Comparison of ENCODE assay signal across 10 cellular contexts in genomic region chr5:149486726-149487635, GRCh38.
DNase-seq lines count a peak whose midpoint lies in the region; TF ChIP-seq lines count a peak whose summit lies in the region.
"Had no signal": no experiment of that assay in that cellular context is flagged by ENCODE, and none has a peak within 500 bp of the region (broad histone marks: within the 10 kb centered on the region; RNA-seq: fewer than 3 reads in every experiment).

No MANE protein-coding gene starts in this region.

- TF ChIP-seq CTCF in Calu3 (IDR thresholded peaks at IDR 0.05; ENCODE audit: unreplicated experiment) (no peak), fibroblast of mammary gland (conservative IDR thresholded peaks at IDR 0.05; ENCODE audit: control insufficient read depth, insufficient read depth, low read depth, low read length) (no peak), parathyroid adenoma (IDR thresholded peaks at IDR 0.05) (no peak), GM20000 (IDR thresholded peaks at IDR 0.05; ENCODE audit: extremely low read depth, missing control alignments) (no peak)

- CTCF ChIA-PET in Calu3 (lab: Charles Lee), result interaction anchor here (0.8 to 2.1 kb wide), 13 partner anchors 10 to 75 kb away, joined by 3 to 7 read pairs (median 4); no protein-coding TSS in a partner anchor

- H3K27me3 ChIP-seq in SJSA1 (replicated peaks) (no peaks in the 10 kb centered on the region), parathyroid adenoma (ENCODE audit: control insufficient read depth, insufficient read depth, low read length) (no peaks in the 10 kb centered on the region)

- H3K4me3 ChIP-seq in SJSA1 (no peak overlapping the region), fibroblast of mammary gland (ENCODE audit: control insufficient read depth, low read depth, low read length) (no peak overlapping the region), parathyroid adenoma (ENCODE audit: low read depth, low read length) (no peak overlapping the region)

- peak overlapping the region; percentile 26 for H2AFZ ChIP-seq in parathyroid adenoma

- no peaks in the 10 kb centered on the region for H3K27me3 Mint-ChIP-seq in Calu3 (ENCODE audit: unreplicated experiment)

- peak overlapping the region; percentile 39 for H3K4me2 ChIP-seq in parathyroid adenoma (ENCODE audit: low read length)

- H3K4me1 ChIP-seq in SJSA1 (replicated peaks), result peaks cover 54% of the 10 kb centered on the region
- peaks cover 24% of the 10 kb centered on the region for H3K4me1 ChIP-seq in parathyroid adenoma

- no peak overlapping the region for H3K4me3 Mint-ChIP-seq in Calu3 (ENCODE audit: low read depth, unreplicated experiment)
- H3K4me3 Mint-ChIP-seq: activated T-helper 1 cell treated with anti-CD3 and anti-CD28 coated beads, Interleukin-12 subunit alpha, Interleukin-12 subunit beta, Interleukin-2, Interleukin-4 antibody, amounts not matched to agents 30 ng/mL and 10 ng/mL and 1 ng/mL, durations not matched to agents 14 hours and 24 hours and 36 hours had no signal

- H3K79me2 ChIP-seq in parathyroid adenoma, result no peaks in the 10 kb centered on the region

- H3K36me3 ChIP-seq in SJSA1 (no peaks in the 10 kb centered on the region), parathyroid adenoma (ENCODE audit: control insufficient read depth, insufficient read depth, low read length) (no peaks in the 10 kb centered on the region)

- DNase-seq in Calu3, result no peak
- DNase-seq in SJSA1 (ENCODE audit: low read depth in 1 of 2, low spot score in 2 of 2), result peak in 1 of 2 experiments; percentile 48
- DNase-seq in fibroblast of mammary gland (ENCODE audit: low read depth), result peak; percentile 80
- DNase-seq in NCI-H1417 (lab: John Stamatoyannopoulos, UW), result no peak
- no peak for DNase-seq in COLO829 (ENCODE audit: low spot score)
- DNase-seq in GM20000 (ENCODE audit: low spot score), result no peak
- DNase-seq in NCI-H2081 treated with DMSO at 0.1 percent for 48 hours (lab: John Stamatoyannopoulos, UW), result no peak
- DNase-seq: hippocampal formation had no signal

- intact Hi-C loops in Calu3 (cut with micrococcal nuclease; ENCODE audit: unreplicated experiment), result loop anchor here (2.0 kb wide), 1 partner anchor 34 kb away; no protein-coding TSS in a partner anchor

- no peaks in the 10 kb centered on the region for H3K9me3 Mint-ChIP-seq in Calu3 (ENCODE audit: low read depth, unreplicated experiment)
- H3K9me3 Mint-ChIP-seq: activated T-helper 1 cell treated with anti-CD3 and anti-CD28 coated beads, Interleukin-12 subunit alpha, Interleukin-12 subunit beta, Interleukin-2, Interleukin-4 antibody, amounts not matched to agents 30 ng/mL and 10 ng/mL and 1 ng/mL, durations not matched to agents 14 hours and 24 hours and 36 hours had no signal

- peaks cover 67% of the 10 kb centered on the region for H3K36me3 Mint-ChIP-seq in Calu3 (ENCODE audit: insufficient read depth, unreplicated experiment)

- H3K4me1 Mint-ChIP-seq in Calu3 (ENCODE audit: low read depth, unreplicated experiment), result peaks cover 54% of the 10 kb centered on the region

- H3K9me3 ChIP-seq in SJSA1 (replicated peaks), result no peaks in the 10 kb centered on the region
- H3K9me3 ChIP-seq in parathyroid adenoma (ENCODE audit: control insufficient read depth, low read length), result no peaks in the 10 kb centered on the region

- peak overlapping the region; percentile 81 for H3K27ac ChIP-seq in SJSA1
- peak overlapping the region; percentile 92 for H3K27ac ChIP-seq in parathyroid adenoma

- peak overlapping the region; percentile 86 for H3K27ac Mint-ChIP-seq in Calu3 (ENCODE audit: unreplicated experiment)
- H3K27ac Mint-ChIP-seq: activated T-helper 1 cell treated with anti-CD3 and anti-CD28 coated beads, Interleukin-12 subunit alpha, Interleukin-12 subunit beta, Interleukin-2, Interleukin-4 antibody, amounts not matched to agents 30 ng/mL and 10 ng/mL and 1 ng/mL, durations not matched to agents 14 hours and 24 hours and 36 hours had no signal

- no TSS peak for BruUV-seq in Calu3 (replicated peaks; lab: Mats Ljungman, UMichigan)

- no peak overlapping the region for H3K9ac ChIP-seq in parathyroid adenoma
